In genomic region chr9:76366275-76366674, GRCh38 we compare ENCODE assay signal across 1 cellular context.
TF ChIP-seq lines count a peak whose summit lies in the region.

No MANE protein-coding gene starts in this region.

TF ChIP-seq in HEK293, 187 proteins besides CTCF, POLR2A, EP300 and RAD21 (continued from another document):
- TF ChIP-seq HIC1 (tag by site-specific recombination; IDR thresholded peaks at IDR 0.05) = peak; percentile 56; the same call in 1 of the 2 replicates
- peak; percentile 28; the same call in 1 of the 2 replicates for TF ChIP-seq PRDM1 (tag by site-specific recombination; IDR thresholded peaks at IDR 0.05)
- TF ChIP-seq ZSCAN30 (tag by site-specific recombination; IDR thresholded peaks at IDR 0.05) = peak; percentile 72; the same call in 1 of the 2 replicates
- 0 out of 2 replicates have a peak, but pooled peaks have one; percentile 26 for TF ChIP-seq ZNF24 (tag by site-specific recombination; IDR thresholded peaks at IDR 0.05)
- 0 out of 2 replicates have a peak, but pooled peaks have one; percentile 47 for TF ChIP-seq ZNF843 (tag by site-specific recombination; IDR thresholded peaks at IDR 0.05)
- no peak for TF ChIP-seq ZNF704 (tag by site-specific recombination; IDR thresholded peaks at IDR 0.05)
- 0 out of 2 replicates have a peak, but pooled peaks have one; percentile 34 for TF ChIP-seq ZNF513 (tag by site-specific recombination; IDR thresholded peaks at IDR 0.05)
- TF ChIP-seq WT1 (tag by site-specific recombination; IDR thresholded peaks at IDR 0.05) = peak; percentile 15; the same call in 1 of the 2 replicates
- TF ChIP-seq ELK4 (IDR thresholded peaks at IDR 0.05; ENCODE audit: borderline replicate concordance, low read depth, low read length) = no peak
- TF ChIP-seq INSM2 (tag by site-specific recombination; IDR thresholded peaks at IDR 0.05) = peak; percentile 50; the same call in 1 of the 2 replicates
- TF ChIP-seq ZNF404 (tag by site-specific recombination; IDR thresholded peaks at IDR 0.05) = no peak
- 0 out of 2 replicates have a peak, but pooled peaks have one; percentile 20 for TF ChIP-seq BCL11A (tag by site-specific recombination; IDR thresholded peaks at IDR 0.05; ENCODE audit: low read depth)
- peak; percentile 66 for TF ChIP-seq KLF8 (tag by site-specific recombination; IDR thresholded peaks at IDR 0.05)
- 0 out of 2 replicates have a peak, but pooled peaks have one; percentile 23 for TF ChIP-seq ZNF558 (tag by site-specific recombination; IDR thresholded peaks at IDR 0.05)
- peak; percentile 50; the same call in 1 of the 2 replicates for TF ChIP-seq ZBTB17 (tag by site-specific recombination; IDR thresholded peaks at IDR 0.05)
